Comparison of ENCODE assay signal across 8 cellular contexts in genomic region chr2:169095631-169096105, GRCh38. TPM values are rescaled to one million over a fixed set of nuclear protein-coding genes. Genes with fewer than 3 reads are reported as not detected.
A peak's percentile ranks its signal among the peaks of the same experiment; 100 is the strongest.
DNase-seq lines count a peak whose midpoint lies in the region; ATAC-seq, FAIRE-seq and TF ChIP-seq lines count a peak whose summit lies in the region.

No MANE protein-coding gene starts in this region.

- DNase-seq in A673 (ENCODE audit: low spot score), result peak; percentile 67
- DNase-seq in H4 (ENCODE audit: low spot score), result peak; percentile 90
- DNase-seq in SK-MEL-5 (ENCODE audit: low read depth, low spot score), result peak; percentile 89
- peak; percentile 91 for DNase-seq in fibroblast of peridontal ligament (ENCODE audit: extremely low read depth)
- no peak for DNase-seq in D721Med (ENCODE audit: insufficient read length, low spot score)
- DNase-seq in uterus, result no peak
- DNase-seq in tibial nerve (ENCODE audit: low spot score in 2 of 2), result no peak

- FAIRE-seq in D721Med (lab: Jason Lieb, UNC), result no peak

- H3K36me3 ChIP-seq in A673 (ENCODE audit: insufficient read depth, low read length, poor library complexity, severe bottlenecking), result no peaks in the 10 kb centered on the region
- H3K36me3 ChIP-seq in uterus, result no peaks in the 10 kb centered on the region
- H3K36me3 ChIP-seq in tibial nerve, result no peaks in the 10 kb centered on the region

- H3K27me3 ChIP-seq in A673 (replicated peaks; ENCODE audit: insufficient read depth, low read depth, low read length, poor library complexity) (no peaks in the 10 kb centered on the region), uterus (no peaks in the 10 kb centered on the region), tibial nerve (no peaks in the 10 kb centered on the region)

- H3K9me3 ChIP-seq in A673 (ENCODE audit: low read depth, low read length, poor library complexity, severe bottlenecking) (no peaks in the 10 kb centered on the region), uterus (no peaks in the 10 kb centered on the region), tibial nerve (no peaks in the 10 kb centered on the region)

- CTCF ChIA-PET in A673 (lab: Charles Lee), result no interaction called here

- no peaks in the 10 kb centered on the region for H3K4me1 ChIP-seq in A673 (ENCODE audit: insufficient read depth, low read length, poor library complexity, severe bottlenecking)
- H3K4me1 ChIP-seq in uterus, result no peaks in the 10 kb centered on the region
- peaks cover 0 to 5% (median 2%) of the 10 kb centered on the region in 4 donors for H3K4me1 ChIP-seq in tibial nerve

- intact Hi-C loops in A673 (cut with micrococcal nuclease; ENCODE audit: unreplicated experiment), result no loop called here
- intact Hi-C loops in uterus (cut with DNase I; ENCODE audit: low total_unique reads), result no loop called here

- BruUV-seq in A673 (replicated peaks; lab: Mats Ljungman, UMichigan), result no TSS peak

- in situ Hi-C loops in SK-MEL-5 (cut with HindIII; ENCODE audit: low pct_unique_long_range_greater_than_20kb, low sequenced_read_pairs), result no loop called here

- no peak for TF ChIP-seq CTCF in A673 (conservative IDR thresholded peaks at IDR 0.05; ENCODE audit: low read depth, low read length)
- no peak for TF ChIP-seq CTCF in D721Med (IDR thresholded peaks at IDR 0.05; ENCODE audit: insufficient read depth, missing control alignments)
- TF ChIP-seq CTCF in uterus (IDR thresholded peaks at IDR 0.05), result no peak
- TF ChIP-seq CTCF in tibial nerve (IDR thresholded peaks at IDR 0.05), result no peak

- TF ChIP-seq POLR2A in uterus (IDR thresholded peaks at IDR 0.05) (no peak), tibial nerve (IDR thresholded peaks at IDR 0.05) (no peak)

- no peak for ATAC-seq in GM18519 (IDR thresholded peaks at IDR 0.05; ENCODE audit: low FRiP score, unreplicated experiment)

- POLR2A ChIA-PET in A673 (lab: Charles Lee; ENCODE audit: low non-redundant PET), result no interaction called here

- 60 to 67% methylated on average over 5 of the region's 5 CpGs for WGBS in tibial nerve, 2 donors

- TF ChIP-seq EP300 in tibial nerve (IDR thresholded peaks at IDR 0.05), result no peak

- H3K4me3 ChIP-seq in A673 (ENCODE audit: low read depth, low read length, poor library complexity, severe bottlenecking) (no peak overlapping the region), uterus (no peak overlapping the region), tibial nerve (no peak overlapping the region)

- no peak overlapping the region for H3K27ac ChIP-seq in A673 (ENCODE audit: low read depth, low read length, poor library complexity, severe bottlenecking)
- no peak overlapping the region for H3K27ac ChIP-seq in uterus
- no peak overlapping the region for H3K27ac ChIP-seq in tibial nerve

RNA-seq across cellular contexts. Expression of gene DHRS9, which starts 26.3 kb away (rescaled TPM):
- not detected in 2 replicates for total RNA-seq in A673 (2021)
- total RNA-seq in H4 (2014; rRNA removed; shearing (Covaris generic)), result 0.12 and 0.45 TPM in 2 replicates
- total RNA-seq in SK-MEL-5 (2014; rRNA removed; shearing (Covaris generic)), result not detected in 2 replicates
- not detected in 2 replicates for polyA plus RNA-seq in SK-MEL-5 (2015; cell fraction: cytosol; rRNA removed)
- not detected in 2 replicates for polyA plus RNA-seq in SK-MEL-5 (2015; cell fraction: nucleus; rRNA removed)
- total RNA-seq in uterus, result under 1 TPM in 3 of 4 donors, not detected in 1; 0.26 to 0.91 (median 0.48) TPM
- under 1 TPM in 3 of 4 donors, not detected in 1; 0.21 to 0.59 (median 0.22) TPM for total RNA-seq in tibial nerve

Comparison
In these comparisons a context has a peak if more than half of its experiments do, and no peak if none do; other contexts are left out.
1. DNase-seq: peak in A673 (single experiment), H4 (single experiment), SK-MEL-5 (single experiment) and fibroblast of peridontal ligament (single experiment); none in D721Med (single experiment), uterus (0 of 2) and tibial nerve (0 of 2).